In the genomic region with DNA sequence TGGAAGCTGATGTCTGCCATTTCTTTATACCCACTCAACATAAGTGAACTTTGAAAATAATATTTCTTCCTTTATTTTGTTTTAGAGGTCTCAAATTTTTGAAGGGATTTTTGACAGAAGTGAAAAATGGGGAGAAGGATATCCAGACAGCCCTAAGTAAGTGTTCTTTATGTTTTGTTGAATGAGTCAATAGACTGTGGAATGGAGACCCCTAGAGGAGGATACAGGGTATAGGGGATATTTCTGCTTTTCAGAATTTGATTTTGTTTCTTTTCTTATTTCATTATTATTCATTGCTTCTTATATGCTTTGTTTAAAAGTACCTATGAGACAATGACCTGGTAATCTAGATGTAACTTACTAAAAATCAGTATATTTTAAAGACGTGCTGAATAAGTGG, we compare ENCODE assay signal across 8 cellular contexts. TPM values are rescaled to one million over a fixed set of nuclear protein-coding genes. Genes with fewer than 3 reads are reported as not detected.
DNase-seq lines count a peak whose midpoint lies in the region; ATAC-seq and TF ChIP-seq lines count a peak whose summit lies in the region.

No MANE protein-coding gene starts in this region.

- intact Hi-C loops in PC-3 (cut with micrococcal nuclease), result loop anchor here (1.0 to 10.0 kb wide), 7 partner anchors 33 to 1138 kb away; no protein-coding TSS in a partner anchor

- H3F3A ChIP-seq in PC-3 (ENCODE audit: low read length, unreplicated experiment), result no peaks in the 10 kb centered on the region

- H3K36me3 ChIP-seq in PC-3 (ENCODE audit: low read depth, low read length) (peaks cover 6% of the 10 kb centered on the region; the same call in 1 of the 2 replicates), endodermal cell (ENCODE audit: control insufficient read depth, insufficient read depth, low read length) (peaks cover 76% of the 10 kb centered on the region)

- H3K4me2 ChIP-seq in PC-3 (ENCODE audit: low read length), result no peak overlapping the region

- H3K4me1 Mint-ChIP-seq in endodermal cell, result no peaks in the 10 kb centered on the region

- DNase-seq in NCI-H2081 (lab: John Stamatoyannopoulos, UW), result peak; percentile 27 to 45
- DNase-seq in NCI-H2081 treated with DMSO at 0.1 percent for 48 hours (lab: John Stamatoyannopoulos, UW), result no peak
- DNase-seq in PC-3, result peak; percentile 42
- no peak for DNase-seq in endodermal cell
- peak; percentile 64 for DNase-seq in myocyte (ENCODE audit: low read depth)
- DNase-seq in effector CD4-positive, alpha-beta T cell, result no peak
- no peak for DNase-seq in activated CD8-positive, alpha-beta memory T cell treated with anti-CD3 and anti-CD28 coated beads for 24 hours

- H3K9me3 Mint-ChIP-seq in endodermal cell, result peaks cover 10% of the 10 kb centered on the region

- WGBS in endodermal cell (ENCODE audit: insufficient coverage in 1 of 2, insufficient read length in 1 of 2), 2 experiments, result no CpG with 5 or more reads among the region's 1 CpG

- no peaks in the 10 kb centered on the region for H3K9me2 ChIP-seq in PC-3 (replicated peaks; ENCODE audit: low read length)

- no peak overlapping the region for H3K27ac Mint-ChIP-seq in endodermal cell

- no TSS peak for BruUV-seq in PC-3 (replicated peaks; lab: Mats Ljungman, UMichigan)

- no peak overlapping the region for H3K4me3 ChIP-seq in PC-3 (ENCODE audit: low read length)
- no peak overlapping the region for H3K4me3 ChIP-seq in endodermal cell (ENCODE audit: low read length)

- peaks cover 39% of the 10 kb centered on the region for H3K36me3 Mint-ChIP-seq in endodermal cell (ENCODE audit: low read depth)

- H3K9me3 ChIP-seq in PC-3 (ENCODE audit: low read length) (no peaks in the 10 kb centered on the region), endodermal cell (ENCODE audit: control insufficient read depth, low read length) (peaks cover 13% of the 10 kb centered on the region)

- no peak overlapping the region for H3K4me3 Mint-ChIP-seq in endodermal cell

- no peaks in the 10 kb centered on the region for H3K79me2 ChIP-seq in PC-3 (ENCODE audit: low read length)

- H4K20me1 ChIP-seq in PC-3 (ENCODE audit: low read length), result no peaks in the 10 kb centered on the region

- H3K27ac ChIP-seq in PC-3 (ENCODE audit: low read length), result no peak overlapping the region
- no peak overlapping the region for H3K27ac ChIP-seq in endodermal cell (ENCODE audit: low read depth, low read length)

- H3K9ac ChIP-seq in PC-3 (ENCODE audit: low read length) (no peak overlapping the region), endodermal cell (ENCODE audit: extremely low read depth, low read length, poor library complexity, severe bottlenecking) (no peak overlapping the region)

- CTCF ChIA-PET in PC-3 (lab: Charles Lee), result interaction anchor here (1.8 kb wide), 1 partner anchor 34 kb away, joined by 5 read pairs; no protein-coding TSS in a partner anchor

- H3K27me3 ChIP-seq in PC-3 (ENCODE audit: low read length) (no peaks in the 10 kb centered on the region), endodermal cell (ENCODE audit: control insufficient read depth, insufficient read depth, low read length, poor library complexity, severe bottlenecking) (no peaks in the 10 kb centered on the region)

- TF ChIP-seq CTCF in PC-3 (conservative IDR thresholded peaks at IDR 0.05; ENCODE audit: low read depth, low read length) (peak; percentile 81), endodermal cell (conservative IDR thresholded peaks at IDR 0.05) (peak; percentile 82)

- no peaks in the 10 kb centered on the region for H3K27me3 Mint-ChIP-seq in endodermal cell (ENCODE audit: insufficient read depth)

- no peak overlapping the region for H2AFZ ChIP-seq in PC-3 (ENCODE audit: low read length)

- POLR2A ChIA-PET in PC-3 (lab: Charles Lee; ENCODE audit: unreplicated experiment), result no interaction called here

- ATAC-seq in HG02981 (IDR thresholded peaks at IDR 0.05; ENCODE audit: unreplicated experiment) (peak; percentile 54), PC-3 (peak; percentile 63)

- H3K4me1 ChIP-seq in PC-3 (ENCODE audit: insufficient read depth, low read length), result no peaks in the 10 kb centered on the region
- no peaks in the 10 kb centered on the region for H3K4me1 ChIP-seq in endodermal cell (ENCODE audit: control insufficient read depth, insufficient read depth, low read length)

RNA-seq across cellular contexts. Expression of gene PLEKHA8, which starts 34.4 kb away (rescaled TPM):
- 8.4 and 10.4 TPM in 2 replicates for total RNA-seq in PC-3 (2014; rRNA removed)
- total RNA-seq in endodermal cell, result 10 to 100 TPM; 37.7 to 42.2 TPM
- polyA plus RNA-seq in endodermal cell (2013, experiment 1 of 2), result 35.2 TPM
- 35.6 TPM for polyA plus RNA-seq in endodermal cell (2013, experiment 2 of 2)
- 11.9 and 15.3 TPM in 2 replicates for total RNA-seq in myocyte
- polyA plus RNA-seq in myocyte (2012), result 6.9 TPM

RNA-seq across cellular contexts. Expression of gene FKBP14, which starts 36.1 kb away (rescaled TPM):
- 9.0 and 10.1 TPM in 2 replicates for total RNA-seq in PC-3 (2014; rRNA removed)
- 10 to 100 TPM; 15.1 to 24.8 TPM for total RNA-seq in endodermal cell
- polyA plus RNA-seq in endodermal cell (2013, experiment 1 of 2), result 12.9 TPM
- polyA plus RNA-seq in endodermal cell (2013, experiment 2 of 2), result 10.9 TPM
- total RNA-seq in myocyte, result 26.8 and 37.1 TPM in 2 replicates
- polyA plus RNA-seq in myocyte (2012), result 22.9 TPM

Comparison
In these comparisons a context has a peak if more than half of its experiments do, and no peak if none do; other contexts are left out.
1. DNase-seq: peak in NCI-H2081 (2 of 2), PC-3 (single experiment) and myocyte (single experiment); none in NCI-H2081 treated with DMSO at 0.1 percent for 48 hours (single experiment), endodermal cell (single experiment), effector CD4-positive, alpha-beta T cell (single experiment) and activated CD8-positive, alpha-beta memory T cell treated with anti-CD3 and anti-CD28 coated beads for 24 hours (single experiment).